ENCODE assay signal across 16 cellular contexts in the genomic region with DNA sequence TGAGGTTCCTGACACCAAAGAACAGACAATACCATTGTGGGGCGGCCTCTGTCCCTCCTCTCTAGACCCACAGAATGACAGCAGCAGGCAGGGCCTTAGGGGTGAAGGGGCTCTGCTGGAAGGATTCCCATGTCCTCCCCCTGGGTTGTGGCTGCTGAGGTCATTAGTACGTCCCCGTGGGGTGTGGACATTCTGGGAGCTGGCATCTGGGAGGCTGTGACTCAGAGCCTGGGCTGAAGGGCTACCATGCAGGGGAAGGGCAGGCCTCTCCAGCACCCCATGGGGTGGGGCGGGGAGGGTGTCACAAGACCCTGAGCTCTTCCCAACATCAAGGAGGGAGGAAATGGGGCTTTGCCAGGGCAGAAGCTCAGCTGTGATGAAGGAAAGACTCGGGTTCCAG.
A peak's percentile ranks its signal among the peaks of the same experiment; 100 is the strongest.
DNase-seq lines count a peak whose midpoint lies in the region; ATAC-seq and TF ChIP-seq lines count a peak whose summit lies in the region.
"Had no signal": no experiment of that assay in that cellular context is flagged by ENCODE, and none has a peak within 500 bp of the region (broad histone marks: within the 10 kb centered on the region; RNA-seq: fewer than 3 reads in every experiment).

No MANE protein-coding gene starts in this region.

- H4K20me1 ChIP-seq in OCI-LY7 (ENCODE audit: insufficient read depth, low read length), result no peaks in the 10 kb centered on the region

- peak; percentile 47 for DNase-seq in MG63
- DNase-seq in WERI-Rb-1, result no peak
- DNase-seq in islet precursor cell, result peak; percentile 47
- peak; percentile 74 for DNase-seq in spleen
- DNase-seq in NCI-H2196 (lab: John Stamatoyannopoulos, UW; ENCODE audit: unreplicated experiment), result no peak
- DNase-seq in OCI-LY7 (ENCODE audit: low spot score), result no peak
- DNase-seq: activated CD4-positive, alpha-beta T cell treated with anti-CD3 and anti-CD28 coated beads for 4 hours; BE2C; Calu3; effector CD4-positive, alpha-beta T cell; NCI-H146; NCI-H446 treated with DMSO at 0.1 percent for 48 hours; T1000 had no signal

- no peaks in the 10 kb centered on the region for H3K9me3 ChIP-seq in MG63
- no peaks in the 10 kb centered on the region for H3K9me3 ChIP-seq in WERI-Rb-1 (ENCODE audit: severe bottlenecking)
- H3K9me3 ChIP-seq in spleen, result no peaks in the 10 kb centered on the region
- H3K9me3 ChIP-seq in OCI-LY7 (ENCODE audit: low read length), result no peaks in the 10 kb centered on the region
- H3K9me3 ChIP-seq: BE2C, HAP-1 had no signal

- H3K79me2 ChIP-seq in OCI-LY7 (ENCODE audit: insufficient read depth, low read depth, low read length), result no peaks in the 10 kb centered on the region

- no peaks in the 10 kb centered on the region for H3K9me2 ChIP-seq in OCI-LY7 (ENCODE audit: insufficient read depth, low read length)

- intact Hi-C loops in spleen (cut with DNase I; ENCODE audit: low total_unique reads) (no loop called here), OCI-LY7 (cut with micrococcal nuclease; ENCODE audit: unreplicated experiment) (no loop called here)

- BruUV-seq in OCI-LY7 (replicated peaks; lab: Mats Ljungman, UMichigan), result no TSS peak

- H3K4me1 ChIP-seq in spleen (peaks cover 0 to 60% (median 27%) of the 10 kb centered on the region in 6 donors), OCI-LY7 (ENCODE audit: insufficient read depth, low read length, poor library complexity, severe bottlenecking) (no peaks in the 10 kb centered on the region)
- H3K4me1 ChIP-seq: HAP-1 had no signal

- H3K4me3 ChIP-seq in MG63 (no peak overlapping the region), WERI-Rb-1 (ENCODE audit: low read depth, low read length) (no peak overlapping the region), spleen (no peak overlapping the region), OCI-LY7 (ENCODE audit: low read depth, low read length, poor library complexity, severe bottlenecking) (no peak overlapping the region)
- H3K4me3 ChIP-seq: HAP-1 had no signal

- no peak overlapping the region for H2AFZ ChIP-seq in OCI-LY7 (ENCODE audit: low read length)

- POLR2A ChIA-PET in OCI-LY7 (lab: Charles Lee), result interaction anchor here (0.5 kb wide), 1 partner anchor 105 kb away, joined by 3 read pairs; no protein-coding TSS in a partner anchor

- no peaks in the 10 kb centered on the region for H3K36me3 ChIP-seq in MG63
- H3K36me3 ChIP-seq in WERI-Rb-1, result no peaks in the 10 kb centered on the region
- peaks cover 0 to 19% (median 0%) of the 10 kb centered on the region in 6 donors for H3K36me3 ChIP-seq in spleen
- H3K36me3 ChIP-seq in OCI-LY7 (ENCODE audit: insufficient read depth, low read length), result no peaks in the 10 kb centered on the region
- H3K36me3 ChIP-seq: BE2C, HAP-1 had no signal

- H3K4me2 ChIP-seq in OCI-LY7 (ENCODE audit: low read length), result no peak overlapping the region

- TF ChIP-seq CTCF in WERI-Rb-1 (IDR thresholded peaks at IDR 0.05; ENCODE audit: low read depth, low read length), result no peak
- no peak for TF ChIP-seq CTCF in spleen (IDR thresholded peaks at IDR 0.05 in 8 of 11, conservative IDR thresholded peaks at IDR 0.05 in 3 of 11)
- no peak for TF ChIP-seq CTCF in OCI-LY7 (conservative IDR thresholded peaks at IDR 0.05; ENCODE audit: low read length)

- H3K27me3 ChIP-seq in MG63, result no peaks in the 10 kb centered on the region
- no peaks in the 10 kb centered on the region for H3K27me3 ChIP-seq in WERI-Rb-1 (ENCODE audit: insufficient read depth, low read depth, severe bottlenecking)
- no peaks in the 10 kb centered on the region for H3K27me3 ChIP-seq in spleen (replicated peaks in 1 of 7)
- H3K27me3 ChIP-seq: BE2C had no signal

- ATAC-seq in GM21723 (IDR thresholded peaks at IDR 0.05; ENCODE audit: unreplicated experiment), result no peak
- ATAC-seq: activated naive CD4-positive, alpha-beta T cell treated with anti-CD3 and anti-CD28 coated beads, Interleukin-2, amount 50 U/mL, for 72 hours had no signal

- H3K27ac ChIP-seq in WERI-Rb-1 (peak overlapping the region; percentile 78), spleen (peak overlapping the region in 6 of 8 donors; percentile 43 to 74 (median 66)), OCI-LY7 (ENCODE audit: low read depth, low read length, poor library complexity, severe bottlenecking) (no peak overlapping the region)

- no peak for TF ChIP-seq POLR2A in spleen (IDR thresholded peaks at IDR 0.05)

- WGBS in spleen, 5 donors, result 67 to 81% (median 70%) methylated on average over 5 of the region's 5 CpGs

- CTCF ChIA-PET in OCI-LY7 (lab: Charles Lee; ENCODE audit: unreplicated experiment), result no interaction called here

Comparison
In these comparisons a context has a peak if more than half of its experiments do, and no peak if none do; other contexts are left out.
1. DNase-seq: peak in MG63 (single experiment), islet precursor cell (single experiment) and spleen (single experiment); none in WERI-Rb-1 (single experiment), NCI-H2196 (single experiment) and OCI-LY7 (single experiment).